Comparison of ENCODE assay signal across 10 cellular contexts in genomic region chr2:219452361-219453317, GRCh38. TPM values are rescaled to one million over a fixed set of nuclear protein-coding genes. Genes with fewer than 3 reads are reported as not detected.
A peak's percentile ranks its signal among the peaks of the same experiment; 100 is the strongest.
DNase-seq lines count a peak whose midpoint lies in the region; ATAC-seq and TF ChIP-seq lines count a peak whose summit lies in the region.
"Had no signal": no experiment of that assay in that cellular context is flagged by ENCODE, and none has a peak within 500 bp of the region (broad histone marks: within the 10 kb centered on the region; RNA-seq: fewer than 3 reads in every experiment).

No MANE protein-coding gene starts in this region.

- H3K4me3 Mint-ChIP-seq in nephron, result peak overlapping the region in 1 of 3 experiments; percentile 44
- H3K4me3 Mint-ChIP-seq: activated T-cell treated with anti-CD3 and anti-CD28 coated beads, Interleukin-2, amount 50 U/mL, for 72 hours had no signal

- H3K27me3 Mint-ChIP-seq in nephron (ENCODE audit: low read depth), result peaks cover 20% of the 10 kb centered on the region

- no peak overlapping the region for H3K4me3 ChIP-seq in esophagus (ENCODE audit: low read depth in 1 of 2, low read length in 2 of 2)

- no peak for ATAC-seq in HG03175 (IDR thresholded peaks at IDR 0.05; ENCODE audit: unreplicated experiment)
- ATAC-seq: activated T-cell treated with anti-CD3 and anti-CD28 coated beads, Interleukin-2, amount 50 U/mL, for 72 hours had no signal

- peak overlapping the region in 2 of 3 experiments; percentile 46 to 77 for H3K27ac Mint-ChIP-seq in nephron
- H3K27ac Mint-ChIP-seq: activated T-cell treated with anti-CD3 and anti-CD28 coated beads, Interleukin-2, amount 50 U/mL, for 72 hours had no signal

- H3K9me3 ChIP-seq in esophagus (ENCODE audit: control insufficient read depth in 2 of 2, insufficient read depth in 1 of 2, low read depth in 1 of 2, low read length in 1 of 2), result no peaks in the 10 kb centered on the region

- no peaks in the 10 kb centered on the region for H3K27me3 ChIP-seq in esophagus (ENCODE audit: control insufficient read depth in 1 of 2, insufficient read depth in 2 of 2, low read length in 2 of 2)

- H3K4me1 ChIP-seq in esophagus (ENCODE audit: control insufficient read depth in 2 of 2, insufficient read depth in 2 of 2, low read length in 1 of 2), result peaks cover 0 to 8% of the 10 kb centered on the region in 2 donors

- peak overlapping the region; percentile 50 to 51 for H3K27ac ChIP-seq in esophagus (ENCODE audit: low read depth in 2 of 2, low read length in 1 of 2)

- H3K4me1 Mint-ChIP-seq in nephron, result peaks cover 41% of the 10 kb centered on the region

- peaks cover 11% of the 10 kb centered on the region for H3K36me3 Mint-ChIP-seq in nephron (ENCODE audit: low read depth)

- peak; percentile 82 for DNase-seq in AG09319 (ENCODE audit: extremely low read depth, low read depth)
- DNase-seq in NCI-H226, result peak; percentile 99
- DNase-seq in stimulated activated CD4-positive, alpha-beta T cell treated with anti-CD3 and anti-CD28 coated beads, Interleukin-15, amount 100 ng/mL, for 24 hours, result no peak
- no peak for DNase-seq in NCI-H2081 treated with DMSO at 0.1 percent for 48 hours (lab: John Stamatoyannopoulos, UW)
- no peak for DNase-seq in NCI-H1417 (lab: John Stamatoyannopoulos, UW)
- DNase-seq: activated T-cell treated with anti-CD3 and anti-CD28 coated beads, Interleukin-2, amount 50 U/mL, for 72 hours; KBM-7 had no signal

- TF ChIP-seq CTCF in AG09319 (IDR thresholded peaks at IDR 0.05; ENCODE audit: low read depth, low read length) (no peak), nephron (IDR thresholded peaks at IDR 0.05; ENCODE audit: unreplicated experiment in 3 of 3) (no peak)

- H3K9me3 Mint-ChIP-seq in nephron, result no peaks in the 10 kb centered on the region
- H3K9me3 Mint-ChIP-seq: activated T-cell treated with anti-CD3 and anti-CD28 coated beads, Interleukin-2, amount 50 U/mL, for 72 hours had no signal

- no peaks in the 10 kb centered on the region for H3K36me3 ChIP-seq in esophagus (ENCODE audit: control insufficient read depth in 2 of 2, insufficient read depth in 2 of 2, low read length in 1 of 2)

- WGBS in esophagus, 2 donors, result 50 to 56% methylated on average over 23 of the region's 23 CpGs

RNA-seq across cellular contexts. Expression of gene SPEG, which starts 18.0 kb away (rescaled TPM):
- polyA plus RNA-seq in esophagus, result 10 to 100 TPM; 22.3 to 37.7 TPM

RNA-seq across cellular contexts. Expression of gene DES, which starts 34.5 kb away (rescaled TPM):
- 100 to 1,000 TPM; 672 to 686 TPM for polyA plus RNA-seq in esophagus

RNA-seq across cellular contexts. Expression of gene GMPPA, which starts 46.1 kb away (rescaled TPM):
- 10 to 100 TPM; 18.4 to 25.5 TPM for polyA plus RNA-seq in esophagus

Comparison
In these comparisons a context has a peak if more than half of its experiments do, and no peak if none do; other contexts are left out.
1. DNase-seq: peak in AG09319 (single experiment) and NCI-H226 (single experiment); none in stimulated activated CD4-positive, alpha-beta T cell treated with anti-CD3 and anti-CD28 coated beads, Interleukin-15, amount 100 ng/mL, for 24 hours (single experiment), NCI-H2081 treated with DMSO at 0.1 percent for 48 hours (single experiment) and NCI-H1417 (0 of 3).